Comparison of ENCODE assay signal across 13 cellular contexts in the genomic region with DNA sequence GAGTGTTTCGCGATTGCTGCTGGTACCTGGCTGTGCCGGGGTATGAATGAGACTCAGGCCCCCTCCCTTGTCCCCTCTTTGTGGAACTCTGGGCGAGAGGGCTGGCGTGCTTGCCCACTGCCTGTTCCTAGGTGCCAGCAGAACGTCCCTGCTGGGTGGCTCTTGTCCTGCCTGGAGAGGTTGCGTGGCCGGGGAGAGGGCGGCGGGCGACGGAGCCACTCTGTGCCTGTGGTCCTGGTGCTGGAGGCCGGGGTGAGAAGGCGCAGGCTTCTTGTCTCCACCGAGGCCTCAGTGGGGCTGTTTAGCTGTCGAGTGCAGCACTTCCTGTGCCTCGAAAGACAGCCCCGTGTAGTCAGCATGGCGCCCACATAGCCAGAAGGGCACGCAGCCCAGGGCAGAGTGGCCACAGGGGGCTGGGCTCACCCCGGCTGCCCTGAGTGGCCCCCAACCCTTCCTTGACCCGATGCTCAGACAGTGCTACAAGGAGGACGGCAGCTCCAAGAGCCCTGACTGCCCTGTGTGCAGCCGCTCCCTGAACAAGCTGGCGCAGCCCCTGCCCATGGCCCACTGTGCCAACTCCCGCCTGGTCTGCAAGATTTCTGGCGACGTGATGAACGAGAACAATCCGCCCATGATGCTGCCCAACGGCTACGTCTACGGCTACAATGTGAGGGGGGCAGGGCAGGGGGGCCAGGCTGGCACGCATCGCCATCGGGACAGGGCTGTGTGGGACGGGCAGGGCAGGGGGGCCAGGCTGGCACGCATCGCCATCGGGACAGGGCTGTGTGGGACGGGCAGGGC. TPM values are rescaled to one million over a fixed set of nuclear protein-coding genes. Genes with fewer than 3 reads are reported as not detected.
DNase-seq lines count a peak whose midpoint lies in the region; ATAC-seq and TF ChIP-seq lines count a peak whose summit lies in the region.
"Had no signal": no experiment of that assay in that cellular context is flagged by ENCODE, and none has a peak within 500 bp of the region (broad histone marks: within the 10 kb centered on the region; RNA-seq: fewer than 3 reads in every experiment).

No MANE protein-coding gene starts in this region.

- no peak for ATAC-seq in CD4-positive, CD25-positive, alpha-beta regulatory T cell (ENCODE audit: low read depth in 2 of 2)
- ATAC-seq in HCT116 (no peak), lower lobe of right lung (no peak), GM18867 (IDR thresholded peaks at IDR 0.05; ENCODE audit: unreplicated experiment) (no peak), HG03565 (IDR thresholded peaks at IDR 0.05; ENCODE audit: unreplicated experiment) (no peak)
- no peak for ATAC-seq in activated naive CD4-positive, alpha-beta T cell treated with anti-CD3 and anti-CD28 coated beads, Interleukin-2, amount 50 U/mL, for 72 hours

- no TSS peak for BruUV-seq in HCT116 (replicated peaks; lab: Mats Ljungman, UMichigan)

- H3K36me3 Mint-ChIP-seq in CD4-positive, CD25-positive, alpha-beta regulatory T cell: peaks cover 33% of the 10 kb centered on the region
- H3K36me3 Mint-ChIP-seq in activated naive CD4-positive, alpha-beta T cell treated with anti-CD3 and anti-CD28 coated beads, Interleukin-2, amount 50 U/mL, for 72 hours: peaks cover 28 to 51% of the 10 kb centered on the region in 2 donors

- no peak overlapping the region for H2AFZ ChIP-seq in HCT116 (ENCODE audit: low read depth, low read length, poor library complexity, severe bottlenecking)

- intact Hi-C loops in HCT116 (cut with micrococcal nuclease): no loop called here
- intact Hi-C loops in lower lobe of right lung (cut with DNase I): no loop called here

- H3K9ac ChIP-seq in HCT116 (ENCODE audit: low read length): peak overlapping the region; percentile 50; the same call in 1 of the 2 replicates

- no peaks in the 10 kb centered on the region for H3K9me3 ChIP-seq in CD4-positive, CD25-positive, alpha-beta regulatory T cell (ENCODE audit: control insufficient read depth in 2 of 2, low read length in 2 of 2)
- H3K9me3 ChIP-seq in HCT116 (ENCODE audit: control insufficient read depth in 1 of 2, insufficient read depth in 1 of 2, low read depth in 1 of 2, low read length in 2 of 2) (no peaks in the 10 kb centered on the region), lower lobe of right lung (no peaks in the 10 kb centered on the region)
- H3K9me3 ChIP-seq: BE2C had no signal

- no peak overlapping the region for H3K4me3 ChIP-seq in CD4-positive, CD25-positive, alpha-beta regulatory T cell (ENCODE audit: low read depth, low read length)
- H3K4me3 ChIP-seq in HCT116 (replicated peaks in 1 of 2; ENCODE audit: low read depth in 1 of 2, low read length in 2 of 2): no peak overlapping the region; a peak in 1 of 4 replicates
- H3K4me3 ChIP-seq in lower lobe of right lung: no peak overlapping the region

- no peaks in the 10 kb centered on the region for H3K9me3 Mint-ChIP-seq in CD4-positive, CD25-positive, alpha-beta regulatory T cell
- peaks cover 0 to 5% of the 10 kb centered on the region in 2 donors for H3K9me3 Mint-ChIP-seq in activated naive CD4-positive, alpha-beta T cell treated with anti-CD3 and anti-CD28 coated beads, Interleukin-2, amount 50 U/mL, for 72 hours

- no peak overlapping the region for H3K27ac ChIP-seq in CD4-positive, CD25-positive, alpha-beta regulatory T cell (ENCODE audit: insufficient read depth, low read length, poor library complexity, severe bottlenecking)
- peak overlapping the region; percentile 72 for H3K27ac ChIP-seq in HCT116 (ENCODE audit: low read depth, low read length)
- no peak overlapping the region for H3K27ac ChIP-seq in lower lobe of right lung

- CTCF ChIA-PET in HCT116 (lab: Charles Lee): no interaction called here

- H3K27ac Mint-ChIP-seq in CD4-positive, CD25-positive, alpha-beta regulatory T cell: peak overlapping the region in 2 of 3 donors; percentile 74 to 79
- peak overlapping the region; percentile 79 to 96 for H3K27ac Mint-ChIP-seq in activated naive CD4-positive, alpha-beta T cell treated with anti-CD3 and anti-CD28 coated beads, Interleukin-2, amount 50 U/mL, for 72 hours

- POLR2A ChIA-PET in HCT116 (lab: Charles Lee): no interaction called here

- no peaks in the 10 kb centered on the region for H3K27me3 Mint-ChIP-seq in CD4-positive, CD25-positive, alpha-beta regulatory T cell

- no peak overlapping the region for H3K4me3 Mint-ChIP-seq in CD4-positive, CD25-positive, alpha-beta regulatory T cell

- H3K4me1 ChIP-seq in CD4-positive, CD25-positive, alpha-beta regulatory T cell (ENCODE audit: control insufficient read depth, insufficient read depth, low read length, poor library complexity, severe bottlenecking): no peaks in the 10 kb centered on the region
- H3K4me1 ChIP-seq in HCT116 (ENCODE audit: control insufficient read depth in 1 of 2, insufficient read depth in 2 of 2, low read length in 2 of 2) (peaks cover 9 to 30% of the 10 kb centered on the region in 2 experiments; a peak in 3 of 4 replicates), lower lobe of right lung (peaks cover 3% of the 10 kb centered on the region)
- H3K4me1 ChIP-seq: BE2C had no signal

- H3K27me3 ChIP-seq in CD4-positive, CD25-positive, alpha-beta regulatory T cell (ENCODE audit: control insufficient read depth, insufficient read depth, low read length): no peaks in the 10 kb centered on the region
- H3K27me3 ChIP-seq in HCT116 (ENCODE audit: insufficient read depth, low read length) (no peaks in the 10 kb centered on the region), lower lobe of right lung (ENCODE audit: low read depth) (no peaks in the 10 kb centered on the region)
- H3K27me3 ChIP-seq: BE2C had no signal

- H3K79me2 ChIP-seq in HCT116 (ENCODE audit: insufficient read depth, low read length): peaks cover 6% of the 10 kb centered on the region; the same call in 1 of the 2 replicates

- no peak for TF ChIP-seq CTCF in HCT116 (IDR thresholded peaks at IDR 0.05 in 2 of 3, conservative IDR thresholded peaks at IDR 0.05 in 1 of 3; ENCODE audit: borderline replicate concordance in 1 of 3, insufficient read depth in 1 of 3, low read depth in 2 of 3, low read length in 2 of 3)
- TF ChIP-seq CTCF in lower lobe of right lung (IDR thresholded peaks at IDR 0.05): no peak

- no peak for TF ChIP-seq RAD21 in HCT116 (IDR thresholded peaks at IDR 0.05; ENCODE audit: low read depth)

- no peaks in the 10 kb centered on the region for H3K9me2 ChIP-seq in HCT116 (ENCODE audit: insufficient read depth)

- no peaks in the 10 kb centered on the region for H4K20me1 ChIP-seq in HCT116 (ENCODE audit: insufficient read depth)

- RAD21 ChIA-PET in HCT116 (lab: Charles Lee; ENCODE audit: low non-redundant PET in 1 of 2, low total read pairs in 2 of 2, uncharacterized antibody in 2 of 2, unreplicated experiment in 2 of 2): no interaction called here

- H3K4me2 ChIP-seq in HCT116 (ENCODE audit: low read length): peak overlapping the region; percentile 59

- TF ChIP-seq POLR2A in HCT116 (IDR thresholded peaks at IDR 0.05; ENCODE audit: borderline replicate concordance, extremely low read depth, insufficient read depth, insufficient read length): no peak

- peaks cover 0 to 2% (median 1%) of the 10 kb centered on the region in 4 donors for H3K4me1 Mint-ChIP-seq in CD4-positive, CD25-positive, alpha-beta regulatory T cell

- peaks cover 52% of the 10 kb centered on the region for H3K36me3 ChIP-seq in CD4-positive, CD25-positive, alpha-beta regulatory T cell (ENCODE audit: control insufficient read depth, insufficient read depth, low read length)
- peaks cover 16 to 48% of the 10 kb centered on the region in 2 experiments for H3K36me3 ChIP-seq in HCT116 (ENCODE audit: control insufficient read depth in 1 of 2, insufficient read depth in 2 of 2, low read length in 2 of 2)
- H3K36me3 ChIP-seq in lower lobe of right lung: peaks cover 66% of the 10 kb centered on the region

- no peak for DNase-seq in CD4-positive, CD25-positive, alpha-beta regulatory T cell
- DNase-seq in HCT116 (ENCODE audit: low read depth, low spot score) (no peak), lower lobe of right lung (peak; percentile 40), NCI-H510A (lab: John Stamatoyannopoulos, UW) (no peak), GOT3 (lab: John Stamatoyannopoulos, UW) (no peak)
- no peak for DNase-seq in activated naive CD4-positive, alpha-beta T cell treated with anti-CD3 and anti-CD28 coated beads, Interleukin-2, amount 50 U/mL, for 72 hours (ENCODE audit: low spot score in 2 of 2)
- DNase-seq: BE2C, DMS79, foreskin melanocyte, NCI-H2029 treated with DMSO at 0.1 percent for 48 hours, NCI-H69 had no signal

TF ChIP-seq in HCT116, 20 proteins besides CTCF, POLR2A, EP300 and RAD21:
- TF ChIP-seq TCF7L2 (IDR thresholded peaks at IDR 0.05; ENCODE audit: borderline replicate concordance, extremely low read depth, insufficient read depth, insufficient read length): no peak
- TF ChIP-seq ZFX (IDR thresholded peaks at IDR 0.05): no peak
- no peak for TF ChIP-seq ELF1 (IDR thresholded peaks at IDR 0.05; ENCODE audit: borderline replicate concordance, low read depth)
- TF ChIP-seq FOSL1 (IDR thresholded peaks at IDR 0.05; ENCODE audit: low read depth): no peak
- no peak for TF ChIP-seq EZH2 (IDR thresholded peaks at IDR 0.05)
- TF ChIP-seq EZH2phosphoT487 (IDR thresholded peaks at IDR 0.05; ENCODE audit: borderline replicate concordance): no peak
- TF ChIP-seq, protein P1, sequence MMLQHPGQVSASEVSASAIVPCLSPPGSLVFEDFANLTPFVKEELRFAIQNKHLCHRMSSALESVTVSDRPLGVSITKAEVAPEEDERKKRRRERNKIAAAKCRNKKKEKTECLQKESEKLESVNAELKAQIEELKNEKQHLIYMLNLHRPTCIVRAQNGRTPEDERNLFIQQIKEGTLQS (IDR thresholded peaks at IDR 0.05): no peak
- TF ChIP-seq SIN3A (IDR thresholded peaks at IDR 0.05; ENCODE audit: low read depth): no peak
- TF ChIP-seq SP1 (IDR thresholded peaks at IDR 0.05; ENCODE audit: low read depth): no peak

RNA-seq across cellular contexts. Expression of a gene that starts 8.9 kb away (rescaled TPM):
- 42.9 TPM for total RNA-seq in CD4-positive, CD25-positive, alpha-beta regulatory T cell
- polyA plus RNA-seq in CD4-positive, CD25-positive, alpha-beta regulatory T cell: 1 to 10 TPM; 2.1 to 4.4 (median 3.4) TPM
- total RNA-seq in HCT116 (2021; ENCODE audit: unreplicated experiment): 30.5 TPM
- polyA plus RNA-seq in HCT116 (2012): 12.1 and 15.2 TPM in 2 replicates
- total RNA-seq in activated naive CD4-positive, alpha-beta T cell treated with anti-CD3 and anti-CD28 coated beads, Interleukin-2, amount 50 U/mL, for 72 hours: 10 to 100 TPM; 19.1 to 23.8 TPM
- total RNA-seq in lower lobe of right lung: 27.9 TPM

RNA-seq across cellular contexts. Expression of a gene that starts 48.5 kb away (rescaled TPM):
- total RNA-seq in CD4-positive, CD25-positive, alpha-beta regulatory T cell: 77.7 TPM
- polyA plus RNA-seq in CD4-positive, CD25-positive, alpha-beta regulatory T cell: 10 to 100 TPM; 61.2 to 76.2 (median 66.2) TPM
- total RNA-seq in HCT116 (2021; ENCODE audit: unreplicated experiment) (88.3 TPM), lower lobe of right lung (65.8 TPM)
- 66.7 and 73.2 TPM in 2 replicates for polyA plus RNA-seq in HCT116 (2012)
- 10 to 100 TPM; 42.8 to 50.1 TPM for total RNA-seq in activated naive CD4-positive, alpha-beta T cell treated with anti-CD3 and anti-CD28 coated beads, Interleukin-2, amount 50 U/mL, for 72 hours
